In genomic region chr1:54866801-54867716, GRCh38 we compare ENCODE assay signal across 17 cellular contexts. TPM values are rescaled to one million over a fixed set of nuclear protein-coding genes. Genes with fewer than 3 reads are reported as not detected.
DNase-seq lines count a peak whose midpoint lies in the region; ATAC-seq and TF ChIP-seq lines count a peak whose summit lies in the region.
"Had no signal": no experiment of that assay in that cellular context is flagged by ENCODE, and none has a peak within 500 bp of the region (broad histone marks: within the 10 kb centered on the region; RNA-seq: fewer than 3 reads in every experiment).

No MANE protein-coding gene starts in this region.

- H3K36me3 ChIP-seq in DND-41 (ENCODE audit: insufficient read depth, low read length) (peaks cover 98% of the 10 kb centered on the region), osteoblast (ENCODE audit: insufficient read depth, low read length) (peaks cover 74% of the 10 kb centered on the region), PC-3 (ENCODE audit: low read depth, low read length) (peaks cover 74% of the 10 kb centered on the region), breast epithelium (no peaks in the 10 kb centered on the region)

- H3K79me2 ChIP-seq in DND-41 (ENCODE audit: insufficient read depth, low read length) (peaks cover 30% of the 10 kb centered on the region; the same call in 1 of the 2 replicates), osteoblast (ENCODE audit: insufficient read depth, low read length) (peaks cover 17% of the 10 kb centered on the region), PC-3 (ENCODE audit: low read length) (no peaks in the 10 kb centered on the region)

- POLR2A ChIA-PET in PC-3 (lab: Charles Lee; ENCODE audit: unreplicated experiment), result no interaction called here

- H3K4me3 ChIP-seq in DND-41 (ENCODE audit: low read depth in 1 of 2, low read length in 2 of 2), result no peak overlapping the region
- H3K4me3 ChIP-seq in osteoblast (ENCODE audit: insufficient read depth, low read length), result no peak overlapping the region
- H3K4me3 ChIP-seq in PC-3 (ENCODE audit: low read length), result no peak overlapping the region
- no peak overlapping the region for H3K4me3 ChIP-seq in breast epithelium
- H3K4me3 ChIP-seq: gastrocnemius medialis had no signal

- H2AFZ ChIP-seq in DND-41 (ENCODE audit: low read depth, low read length) (no peak overlapping the region), osteoblast (ENCODE audit: low read length) (no peak overlapping the region), PC-3 (ENCODE audit: low read length) (no peak overlapping the region)

- H3K9ac ChIP-seq in DND-41 (ENCODE audit: low read depth, low read length) (no peak overlapping the region), PC-3 (ENCODE audit: low read length) (no peak overlapping the region)
- H3K9ac ChIP-seq: SK-N-SH had no signal

- H3K4me1 ChIP-seq in DND-41 (ENCODE audit: insufficient read depth, low read length), result no peaks in the 10 kb centered on the region
- peaks cover 3% of the 10 kb centered on the region for H3K4me1 ChIP-seq in osteoblast (ENCODE audit: insufficient read depth, low read length)
- H3K4me1 ChIP-seq in PC-3 (ENCODE audit: insufficient read depth, low read length), result peaks cover 14% of the 10 kb centered on the region
- no peaks in the 10 kb centered on the region for H3K4me1 ChIP-seq in breast epithelium
- H3K4me1 ChIP-seq: gastrocnemius medialis had no signal

- H4K20me1 ChIP-seq in DND-41 (ENCODE audit: insufficient read depth, low read length), result peaks cover 43% of the 10 kb centered on the region
- H4K20me1 ChIP-seq in osteoblast (ENCODE audit: insufficient read depth, low read length), result peaks cover 3% of the 10 kb centered on the region
- H4K20me1 ChIP-seq in PC-3 (ENCODE audit: low read length), result no peaks in the 10 kb centered on the region

- intact Hi-C loops in PC-3 (cut with micrococcal nuclease), result no loop called here
- intact Hi-C loops in breast epithelium (cut with DNase I; ENCODE audit: low total_unique reads), result no loop called here

- ATAC-seq in DND-41 (ENCODE audit: insufficient read depth, low read depth), result peak; percentile 14; the same call in 1 of the 3 replicates
- no peak; the same call in 1 of the 2 replicates for ATAC-seq in PC-3
- ATAC-seq: activated CD8-positive, alpha-beta T cell treated with anti-CD3 and anti-CD28 coated beads, Interleukin-2, amount 10 ng/mL, durations not matched to agents 7 days and 5 days; gastrocnemius medialis; Panc1; sciatic nerve; stimulated activated effector memory CD8-positive, alpha-beta T cell treated with anti-CD3 and anti-CD28 coated beads, Interleukin-12 subunit alpha, Interleukin-12 subunit beta, amount 100 ng/mL, for 72 hours had no signal

- CTCF ChIA-PET in PC-3 (lab: Charles Lee), result interaction anchor here (0.6 kb wide), 1 partner anchor 13 kb away, joined by 4 read pairs; no protein-coding TSS in a partner anchor

- H3K9me3 ChIP-seq in DND-41 (ENCODE audit: insufficient read depth, low read length, severe bottlenecking) (no peaks in the 10 kb centered on the region), osteoblast (ENCODE audit: low read depth, low read length) (no peaks in the 10 kb centered on the region), PC-3 (ENCODE audit: low read length) (no peaks in the 10 kb centered on the region), breast epithelium (no peaks in the 10 kb centered on the region)
- H3K9me3 ChIP-seq: gastrocnemius medialis, SK-N-SH had no signal

- H3K27me3 ChIP-seq in DND-41 (ENCODE audit: insufficient read depth, low read length, poor library complexity), result no peaks in the 10 kb centered on the region
- no peaks in the 10 kb centered on the region for H3K27me3 ChIP-seq in osteoblast (ENCODE audit: insufficient read depth, low read length)
- H3K27me3 ChIP-seq in PC-3 (ENCODE audit: low read length), result no peaks in the 10 kb centered on the region
- H3K27me3 ChIP-seq in breast epithelium, result no peaks in the 10 kb centered on the region
- H3K27me3 ChIP-seq: brain microvascular endothelial cell, gastrocnemius medialis had no signal

- DNase-seq in DND-41 (no peak), NCI-H146 treated with DMSO at 0.1 percent for 48 hours (lab: John Stamatoyannopoulos, UW; ENCODE audit: unreplicated experiment) (peak; percentile 13), iPS-NIHi11 (ENCODE audit: low spot score) (peak; percentile 55), osteoblast (ENCODE audit: insufficient read length, low spot score, missing footprints) (peak; percentile 54), PC-3 (no peak), SIG-M5 (lab: John Stamatoyannopoulos, UW) (no peak), MV-4-11 (lab: John Stamatoyannopoulos, UW) (no peak), breast epithelium (ENCODE audit: low spot score in 2 of 2) (no peak)
- DNase-seq: activated CD8-positive, alpha-beta T cell treated with anti-CD3 and anti-CD28 coated beads, Interleukin-2, amount 10 ng/mL, durations not matched to agents 7 days and 5 days; brain microvascular endothelial cell; gastrocnemius medialis; NCI-H1105 treated with DMSO at 0.1 percent for 48 hours; SK-N-SH; T-helper 9 cell had no signal

- H3K27ac ChIP-seq in DND-41 (ENCODE audit: low read length), result no peak overlapping the region
- no peak overlapping the region for H3K27ac ChIP-seq in osteoblast (ENCODE audit: low read depth, low read length)
- H3K27ac ChIP-seq in PC-3 (ENCODE audit: low read length), result no peak overlapping the region
- no peak overlapping the region for H3K27ac ChIP-seq in breast epithelium
- H3K27ac ChIP-seq: brain microvascular endothelial cell, gastrocnemius medialis had no signal

- no TSS peak for BruUV-seq in PC-3 (replicated peaks; lab: Mats Ljungman, UMichigan)

- TF ChIP-seq CTCF in DND-41 (IDR thresholded peaks at IDR 0.05; ENCODE audit: borderline replicate concordance, extremely low read depth, low read length, poor library complexity, severe bottlenecking), result no peak
- TF ChIP-seq CTCF in osteoblast (IDR thresholded peaks at IDR 0.05; ENCODE audit: extremely low read depth, low read depth, low read length), result no peak
- no peak for TF ChIP-seq CTCF in PC-3 (conservative IDR thresholded peaks at IDR 0.05; ENCODE audit: low read depth, low read length)
- no peak for TF ChIP-seq CTCF in breast epithelium (IDR thresholded peaks at IDR 0.05)

- H3K4me2 ChIP-seq in DND-41 (ENCODE audit: insufficient read depth, low read length), result no peak overlapping the region
- H3K4me2 ChIP-seq in osteoblast (ENCODE audit: insufficient read depth, low read length), result no peak overlapping the region
- H3K4me2 ChIP-seq in PC-3 (ENCODE audit: low read length), result no peak overlapping the region
- H3K4me2 ChIP-seq: SK-N-SH had no signal

- H3F3A ChIP-seq in PC-3 (ENCODE audit: low read length, unreplicated experiment), result no peaks in the 10 kb centered on the region

- no peaks in the 10 kb centered on the region for H3K9me2 ChIP-seq in PC-3 (replicated peaks; ENCODE audit: low read length)
- H3K9me2 ChIP-seq: SK-N-SH had no signal

- no peak for TF ChIP-seq POLR2A in breast epithelium (IDR thresholded peaks at IDR 0.05)

RNA-seq across cellular contexts. Expression of gene DHCR24, which starts 19.9 kb away (rescaled TPM):
- total RNA-seq in osteoblast, result 151 and 168 TPM in 2 replicates
- total RNA-seq in PC-3 (2014; rRNA removed), result 166 TPM in 2 replicates
- total RNA-seq in breast epithelium, result 100 to 1,000 TPM; 149 to 230 (median 157) TPM

Comparison
In these comparisons a context has a peak if more than half of its experiments do, and no peak if none do; other contexts are left out.
1. DNase-seq: peak in NCI-H146 treated with DMSO at 0.1 percent for 48 hours (single experiment), iPS-NIHi11 (single experiment) and osteoblast (single experiment); none in DND-41 (single experiment), PC-3 (single experiment), SIG-M5 (single experiment), MV-4-11 (single experiment) and breast epithelium (0 of 2).